In the genomic region with DNA sequence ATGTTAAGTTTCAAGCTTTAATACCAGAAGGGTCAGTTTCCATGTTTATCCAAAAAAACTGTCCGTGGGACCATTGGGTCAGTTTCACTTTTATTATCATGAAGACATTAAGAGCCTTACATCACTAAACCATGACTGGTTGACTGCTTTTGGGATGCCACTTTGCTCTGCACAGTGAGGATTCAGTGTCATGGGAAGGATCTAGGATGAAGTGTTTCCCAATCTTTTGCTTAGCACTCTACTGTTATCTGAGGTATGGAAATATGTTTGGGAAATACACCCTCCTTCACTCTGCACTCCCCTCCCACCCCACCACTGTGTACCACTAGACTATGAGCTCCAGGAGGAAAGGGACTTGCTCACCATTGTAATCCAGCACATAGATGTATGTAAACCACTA, we compare ENCODE assay signal across 32 cellular contexts.
"Had no signal": no experiment of that assay in that cellular context is flagged by ENCODE, and none has a peak within 500 bp of the region (broad histone marks: within the 10 kb centered on the region; RNA-seq: fewer than 3 reads in every experiment).

No MANE protein-coding gene starts in this region.

- H3K9ac ChIP-seq: parathyroid adenoma had no signal

- H3K4me1 ChIP-seq: gastrocnemius medialis, parathyroid adenoma had no signal

- H2AFZ ChIP-seq: hepatocyte, parathyroid adenoma had no signal

- H3K27ac ChIP-seq: brain microvascular endothelial cell, coronary artery, dorsolateral prefrontal cortex, gastrocnemius medialis, hepatocyte, left ventricle myocardium inferior, parathyroid adenoma, psoas muscle, sigmoid colon, vagina, VCaP had no signal

- H3K36me3 ChIP-seq: brain microvascular endothelial cell, gastrocnemius medialis, left ventricle myocardium inferior, sigmoid colon, vagina had no signal

- H3K4me2 ChIP-seq: hepatocyte had no signal

- H3K4me3 ChIP-seq: coronary artery, dorsolateral prefrontal cortex, gastrocnemius medialis, hepatocyte, left ventricle myocardium inferior, lung, psoas muscle, sigmoid colon, vagina had no signal

- ATAC-seq: activated CD4-positive, CD25-positive, alpha-beta regulatory T cell treated with anti-CD3 and anti-CD28 coated beads, Interleukin-2, amount 50 U/mL, for 24 hours; gastrocnemius medialis; naive thymus-derived CD8-positive, alpha-beta T cell; psoas muscle; stimulated activated effector memory CD8-positive, alpha-beta T cell treated with anti-CD3 and anti-CD28 coated beads, Interleukin-12 subunit alpha, Interleukin-12 subunit beta, amount 100 ng/mL, for 72 hours; stimulated activated naive CD8-positive, alpha-beta T cell treated with anti-CD3 and anti-CD28 coated beads, Interleukin-15, amount 100 ng/mL, for 72 hours had no signal

- DNase-seq: activated CD4-positive, alpha-beta memory T cell treated with anti-CD3 and anti-CD28 coated beads for 36 hours; activated CD4-positive, alpha-beta T cell treated with anti-CD3 and anti-CD28 coated beads for 48 hours; activated CD8-positive, alpha-beta memory T cell treated with anti-CD3 and anti-CD28 coated beads, Interleukin-2, amount 50 U/mL, for 4 hours; activated effector memory CD4-positive, alpha-beta T cell treated with anti-CD3 and anti-CD28 coated beads, Interleukin-2, amount 50 U/mL, for 16 hours; activated naive CD4-positive, alpha-beta T cell treated with anti-CD3 and anti-CD28 coated beads, Interleukin-2, amount 10 ng/mL, durations not matched to agents 7 days and 5 days; activated naive CD8-positive, alpha-beta T cell treated with anti-CD3 and anti-CD28 coated beads, Interleukin-2, amount 10 ng/mL, durations not matched to agents 7 days and 5 days; activated T-cell treated with anti-CD3 and anti-CD28 coated beads, Interleukin-2, amount 50 U/mL, for 1 hour; amniotic stem cell; brain microvascular endothelial cell; dorsolateral prefrontal cortex; effector memory CD4-positive, alpha-beta T cell; erythroblast; gastrocnemius medialis; islet precursor cell; left ventricle myocardium inferior; naive thymus-derived CD8-positive, alpha-beta T cell; nucleus accumbens; psoas muscle; sigmoid colon; small intestine; stimulated activated CD4-positive, alpha-beta T cell treated with anti-CD3 and anti-CD28 coated beads, Interleukin-4, amount 100 ng/mL, for 24 hours; stimulated activated naive CD8-positive, alpha-beta T cell treated with anti-CD3 and anti-CD28 coated beads, Interleukin-15, amount 100 ng/mL, for 72 hours; substantia nigra; T-helper 9 cell had no signal

- H3K27me3 ChIP-seq: brain microvascular endothelial cell, dorsolateral prefrontal cortex, gastrocnemius medialis, hepatocyte, sigmoid colon, vagina had no signal

- H3K9me3 ChIP-seq: gastrocnemius medialis, left ventricle myocardium inferior, psoas muscle, sigmoid colon, vagina had no signal
